In the genomic region with DNA sequence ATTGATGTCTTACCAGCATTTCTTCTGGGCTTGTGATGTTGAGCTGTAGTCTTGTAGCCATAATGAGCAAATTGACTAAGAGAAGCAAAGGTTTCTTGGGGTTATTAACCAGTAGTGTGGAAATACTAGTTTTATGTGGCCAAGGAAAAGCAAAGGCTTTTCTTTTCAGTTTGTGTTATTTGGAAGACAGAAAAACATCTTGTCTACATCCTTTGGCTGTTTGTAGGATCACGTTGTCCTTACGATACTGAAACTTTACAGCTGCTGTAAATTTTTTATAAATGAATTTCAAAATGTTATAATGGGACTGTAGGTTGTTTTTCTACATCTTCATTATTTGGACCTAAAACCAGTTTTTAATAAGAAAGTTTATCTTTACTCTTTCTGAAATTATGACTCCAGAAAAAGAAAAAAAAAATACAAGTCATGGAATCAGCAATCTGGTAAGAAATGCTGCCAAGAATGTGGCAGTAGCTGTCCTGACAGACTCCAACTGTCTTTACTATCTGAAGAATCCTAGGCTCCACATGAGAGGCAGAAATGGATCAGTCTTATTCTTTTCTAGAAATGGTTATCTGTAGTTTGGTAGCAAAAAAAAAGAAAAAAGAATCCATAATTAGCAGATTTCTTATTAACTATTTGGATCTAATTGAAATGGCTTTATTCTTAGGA, we compare ENCODE assay signal across 26 cellular contexts. TPM values are rescaled to one million over a fixed set of nuclear protein-coding genes. Genes with fewer than 3 reads are reported as not detected.
DNase-seq lines count a peak whose midpoint lies in the region; ATAC-seq and TF ChIP-seq lines count a peak whose summit lies in the region.
"Had no signal": no experiment of that assay in that cellular context is flagged by ENCODE, and none has a peak within 500 bp of the region (broad histone marks: within the 10 kb centered on the region; RNA-seq: fewer than 3 reads in every experiment).

No MANE protein-coding gene starts in this region.

- H3K9me3 ChIP-seq in AG04450 (ENCODE audit: control insufficient read depth, insufficient read depth, low read length) (no peaks in the 10 kb centered on the region), heart right ventricle (no peaks in the 10 kb centered on the region), muscle layer of duodenum (ENCODE audit: control insufficient read depth in 1 of 2, low read length in 2 of 2) (no peaks in the 10 kb centered on the region)
- H3K9me3 ChIP-seq: BE2C, psoas muscle, spleen, tibial artery had no signal

- no peak for TF ChIP-seq CTCF in AG04450 (IDR thresholded peaks at IDR 0.05; ENCODE audit: low read depth, low read length)
- TF ChIP-seq CTCF in choroid plexus epithelial cell (conservative IDR thresholded peaks at IDR 0.05; ENCODE audit: low read depth, low read length): no peak
- TF ChIP-seq CTCF in heart right ventricle (IDR thresholded peaks at IDR 0.05): no peak

- no peak for DNase-seq in AG04450 (ENCODE audit: low read depth, low spot score)
- peak; percentile 72 for DNase-seq in choroid plexus epithelial cell (ENCODE audit: low read depth)
- peak in 1 of 2 donors; percentile 23 for DNase-seq in heart right ventricle
- no peak for DNase-seq in SW480 (ENCODE audit: low spot score)
- no peak for DNase-seq in hypothalamus (lab: John Stamatoyannopoulos, UW)
- DNase-seq: activated CD4-positive, alpha-beta T cell treated with anti-CD3 and anti-CD28 coated beads for 36 hours; activated CD8-positive, alpha-beta memory T cell treated with anti-CD3 and anti-CD28 coated beads for 24 hours; activated naive CD4-positive, alpha-beta T cell; activated T-cell treated with anti-CD3 and anti-CD28 coated beads, Interleukin-2, amount 50 U/mL, for 24 hours; amygdala; BE2C; GF-D8; NCI-H1048; NCI-H187 treated with DMSO at 0.1 percent for 48 hours; NCI-H748 treated with DMSO at 0.1 percent for 48 hours; psoas muscle; spleen; stimulated activated CD4-positive, alpha-beta T cell treated with anti-CD3 and anti-CD28 coated beads, Interleukin-4, amount 100 ng/mL, for 24 hours; stimulated activated naive CD4-positive, alpha-beta T cell treated with Interleukin-2 at 50 U/mL for 16 hours; SW 1271; tibial artery had no signal

- H3K27me3 ChIP-seq in AG04450 (ENCODE audit: control insufficient read depth, insufficient read depth, low read length) (no peaks in the 10 kb centered on the region), heart right ventricle (no peaks in the 10 kb centered on the region), muscle layer of duodenum (ENCODE audit: low read depth, low read length) (no peaks in the 10 kb centered on the region)
- H3K27me3 ChIP-seq: BE2C, cardiac muscle cell, spleen, tibial artery had no signal

- H3K4me1 ChIP-seq in heart right ventricle (peaks cover 5 to 45% (median 31%) of the 10 kb centered on the region in 9 donors), muscle layer of duodenum (ENCODE audit: control insufficient read depth in 1 of 2, insufficient read depth in 2 of 2, low read length in 2 of 2) (peaks cover 0 to 36% of the 10 kb centered on the region in 2 donors)
- H3K4me1 ChIP-seq: psoas muscle, tibial artery had no signal

- POLR2A ChIA-PET in AG04450 (lab: Yijun Ruan, JAX): interaction anchor here (0.7 to 3.0 kb wide), 11 partner anchors 12 to 85 kb away, joined by 3 to 37 read pairs (median 6); a partner anchor contains a TSS

- no peak overlapping the region for H3K4me3 ChIP-seq in AG04450 (ENCODE audit: low read depth, low read length)
- no peak overlapping the region for H3K4me3 ChIP-seq in choroid plexus epithelial cell (ENCODE audit: low read depth, low read length)
- no peak overlapping the region for H3K4me3 ChIP-seq in heart right ventricle
- H3K4me3 ChIP-seq in muscle layer of duodenum (ENCODE audit: low read depth in 1 of 2, low read length in 2 of 2): no peak overlapping the region
- H3K4me3 ChIP-seq: cardiac muscle cell, psoas muscle, spleen, tibial artery had no signal

- peak in 6 of 8 donors; percentile 51 to 81 (median 64) for ATAC-seq in heart right ventricle
- ATAC-seq in HG02885 (IDR thresholded peaks at IDR 0.05; ENCODE audit: poor library complexity, unreplicated experiment): no peak
- no peak for ATAC-seq in HG03175 (IDR thresholded peaks at IDR 0.05; ENCODE audit: unreplicated experiment)
- ATAC-seq: activated CD4-positive, alpha-beta T cell treated with anti-CD3 and anti-CD28 coated beads for 36 hours; psoas muscle had no signal

- H3K36me3 ChIP-seq in heart right ventricle: peaks cover 0 to 59% (median 21%) of the 10 kb centered on the region in 9 donors
- H3K36me3 ChIP-seq in muscle layer of duodenum (ENCODE audit: control insufficient read depth in 1 of 2, insufficient read depth in 2 of 2, low read length in 2 of 2): peaks cover 15 to 21% of the 10 kb centered on the region in 2 donors

- intact Hi-C loops in heart right ventricle (cut with DNase I): loop anchor here in 8 of 10 donors (2.0 to 10.0 kb wide), 5 partner anchors 44 to 64 kb away; no protein-coding TSS in a partner anchor

- 55 to 67% methylated on average over 2 of the region's 2 CpGs for WGBS in heart right ventricle, 2 donors

- CTCF ChIA-PET in AG04450 (lab: Charles Lee): interaction anchor here (0.9 to 2.0 kb wide), 4 partner anchors 11 to 66 kb away, joined by 3 to 7 read pairs (median 3); no protein-coding TSS in a partner anchor

- H3K27ac ChIP-seq in AG04450 (ENCODE audit: low read depth, low read length) (peak overlapping the region; percentile 33), heart right ventricle (peak overlapping the region in 8 of 10 donors; percentile 3 to 49 (median 23)), muscle layer of duodenum (ENCODE audit: low read length) (peak overlapping the region; percentile 57)
- H3K27ac ChIP-seq: cardiac muscle cell, epithelial cell of prostate, psoas muscle, tibial artery had no signal

RNA-seq across cellular contexts. Expression of a gene that starts 41.6 kb away (rescaled TPM):
- polyA plus RNA-seq in AG04450 (2011; rRNA removed) (1,269 and 1,338 TPM in 2 replicates), heart right ventricle (100 to 1,000 TPM in 1 of 2 donors, 10 to 100 TPM in 1; 67.7 to 129 TPM)
- polyA minus RNA-seq in AG04450 (2011; rRNA and poly(A)+ RNA removed): 337 and 391 TPM in 2 replicates
- 100 to 1,000 TPM in 4 of 10 donors, 10 to 100 TPM in 6; 43.5 to 198 (median 84.6) TPM for total RNA-seq in heart right ventricle

Comparison
In these comparisons a context has a peak if more than half of its experiments do, and no peak if none do; other contexts are left out.
1. ATAC-seq: peak in heart right ventricle (6 of 8); none in HG02885 (single experiment) and HG03175 (single experiment).
2. Peak in every context shown above with its lines, with median percentiles within 50 percentile points of each other: H3K27ac ChIP-seq.